ENCODE assay signal across 17 cellular contexts in genomic region chr3:153293222-153293621, GRCh38.
DNase-seq lines count a peak whose midpoint lies in the region; ATAC-seq and TF ChIP-seq lines count a peak whose summit lies in the region.
"Had no signal": no experiment of that assay in that cellular context is flagged by ENCODE, and none has a peak within 500 bp of the region (broad histone marks: within the 10 kb centered on the region; RNA-seq: fewer than 3 reads in every experiment).

No MANE protein-coding gene starts in this region.

- no peaks in the 10 kb centered on the region for H3K27me3 ChIP-seq in adipocyte (replicated peaks; ENCODE audit: control insufficient read depth, insufficient read depth, low read length)
- no peaks in the 10 kb centered on the region for H3K27me3 ChIP-seq in gastroesophageal sphincter
- H3K27me3 ChIP-seq: colonic mucosa, neural progenitor cell, Peyer's patch, spleen had no signal

- H3K9me3 ChIP-seq in adipocyte (ENCODE audit: control insufficient read depth, low read length) (no peaks in the 10 kb centered on the region), gastroesophageal sphincter (no peaks in the 10 kb centered on the region)
- H3K9me3 ChIP-seq: colonic mucosa, left ventricle myocardium inferior, Peyer's patch, spleen had no signal

- intact Hi-C loops in left cardiac atrium (cut with DNase I): no loop called here
- intact Hi-C loops in cardiac septum (cut with DNase I): loop anchor here (5.0 kb wide), 1 partner anchor 251 kb away; no protein-coding TSS in a partner anchor

- H3K4me3 ChIP-seq in adipocyte (ENCODE audit: low read length) (peak overlapping the region; percentile 33), gastroesophageal sphincter (no peak overlapping the region)
- H3K4me3 ChIP-seq: colonic mucosa, left ventricle myocardium inferior, neural progenitor cell, Peyer's patch, spleen had no signal

- ATAC-seq in left cardiac atrium: peak; percentile 59 to 73
- peak; percentile 65 for ATAC-seq in gastroesophageal sphincter
- ATAC-seq in GM18502 (IDR thresholded peaks at IDR 0.05; ENCODE audit: poor library complexity, unreplicated experiment): no peak

- no peak for TF ChIP-seq POLR2A in gastroesophageal sphincter (IDR thresholded peaks at IDR 0.05)

- H3K27ac ChIP-seq in gastroesophageal sphincter: peak overlapping the region in 3 of 4 donors; percentile 38 to 45 (median 43)
- H3K27ac ChIP-seq in substantia nigra (ENCODE audit: low read depth, low read length, poor library complexity, severe bottlenecking): no peak overlapping the region
- H3K27ac ChIP-seq: colonic mucosa, left ventricle myocardium inferior, neural progenitor cell, Peyer's patch had no signal

- no peak for TF ChIP-seq EP300 in gastroesophageal sphincter (IDR thresholded peaks at IDR 0.05)

- H3K4me1 ChIP-seq in adipocyte (ENCODE audit: control insufficient read depth, insufficient read depth, low read length) (peaks cover 31% of the 10 kb centered on the region), gastroesophageal sphincter (peaks cover 5 to 46% (median 6%) of the 10 kb centered on the region in 3 donors)
- H3K4me1 ChIP-seq: colonic mucosa, neural progenitor cell, Peyer's patch had no signal

- TF ChIP-seq CTCF in gastroesophageal sphincter (IDR thresholded peaks at IDR 0.05): no peak

- H3K36me3 ChIP-seq in adipocyte (ENCODE audit: control insufficient read depth, insufficient read depth, low read length, severe bottlenecking): no peaks in the 10 kb centered on the region
- H3K36me3 ChIP-seq in gastroesophageal sphincter: no peaks in the 10 kb centered on the region
- H3K36me3 ChIP-seq: colonic mucosa, left ventricle myocardium inferior, neural progenitor cell, Peyer's patch, spleen had no signal

- 10 to 21% methylated on average over 5 of the region's 5 CpGs for WGBS in gastroesophageal sphincter (ENCODE audit: low coverage in 1 of 2), 2 donors

- peak overlapping the region; percentile 46 for H3K9ac ChIP-seq in adipocyte (ENCODE audit: low read length)
- H3K9ac ChIP-seq: neural progenitor cell had no signal

- no peak for DNase-seq in left cardiac atrium
- no peak for DNase-seq in cardiac septum (ENCODE audit: low spot score)
- peak; percentile 84 for DNase-seq in adipocyte (ENCODE audit: low read depth)
- DNase-seq in activated CD8-positive, alpha-beta memory T cell treated with anti-CD3 and anti-CD28 coated beads, Interleukin-2, amount 50 U/mL, for 4 hours: no peak
- DNase-seq in activated CD4-positive, alpha-beta T cell treated with anti-CD3 and anti-CD28 coated beads, Interleukin-2, amount 50 U/mL, for 4 hours: no peak
- no peak for DNase-seq in substantia nigra (lab: John Stamatoyannopoulos, UW)
- DNase-seq: activated CD8-positive, alpha-beta memory T cell treated with anti-CD3 and anti-CD28 coated beads for 24 hours; colonic mucosa; H9; left ventricle myocardium inferior; NCI-H1048; Peyer's patch; spleen; trophoblast cell had no signal
